Comparison of ENCODE assay signal across 2 cellular contexts in the genomic region with DNA sequence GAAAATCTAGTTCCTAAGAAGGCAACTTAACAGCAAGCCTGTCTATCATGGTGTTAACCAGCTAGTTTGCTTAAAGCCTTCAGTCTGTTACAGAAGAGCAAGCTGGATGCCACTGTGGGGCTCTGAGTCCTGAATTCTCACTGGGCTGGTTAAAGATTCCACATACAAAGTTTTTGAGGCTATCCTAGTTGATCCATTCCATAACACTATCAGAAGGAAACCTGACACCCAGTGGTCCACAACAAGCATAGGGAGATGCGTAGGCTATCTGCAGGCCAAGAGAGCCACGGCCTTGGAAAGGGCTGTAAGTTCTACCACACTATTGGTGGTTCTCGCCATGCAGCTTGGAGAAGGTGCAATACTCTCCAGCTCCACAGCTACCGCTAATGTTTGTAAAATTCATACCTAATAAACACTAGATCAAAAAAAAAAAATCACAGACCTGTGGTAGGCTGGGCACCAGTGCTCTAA.
TF ChIP-seq lines count a peak whose summit lies in the region.

No MANE protein-coding gene starts in this region.

TF ChIP-seq in HEK293T, 16 proteins besides CTCF, POLR2A, EP300 and RAD21:
- TF ChIP-seq PKNOX1 (IDR thresholded peaks at IDR 0.05) (peak; percentile 51), BHLHE40 (IDR thresholded peaks at IDR 0.05; ENCODE audit: borderline replicate concordance) (no peak)

TF ChIP-seq in WTC11, 78 proteins besides CTCF, POLR2A, EP300 and RAD21:
- TF ChIP-seq, protein P1, sequence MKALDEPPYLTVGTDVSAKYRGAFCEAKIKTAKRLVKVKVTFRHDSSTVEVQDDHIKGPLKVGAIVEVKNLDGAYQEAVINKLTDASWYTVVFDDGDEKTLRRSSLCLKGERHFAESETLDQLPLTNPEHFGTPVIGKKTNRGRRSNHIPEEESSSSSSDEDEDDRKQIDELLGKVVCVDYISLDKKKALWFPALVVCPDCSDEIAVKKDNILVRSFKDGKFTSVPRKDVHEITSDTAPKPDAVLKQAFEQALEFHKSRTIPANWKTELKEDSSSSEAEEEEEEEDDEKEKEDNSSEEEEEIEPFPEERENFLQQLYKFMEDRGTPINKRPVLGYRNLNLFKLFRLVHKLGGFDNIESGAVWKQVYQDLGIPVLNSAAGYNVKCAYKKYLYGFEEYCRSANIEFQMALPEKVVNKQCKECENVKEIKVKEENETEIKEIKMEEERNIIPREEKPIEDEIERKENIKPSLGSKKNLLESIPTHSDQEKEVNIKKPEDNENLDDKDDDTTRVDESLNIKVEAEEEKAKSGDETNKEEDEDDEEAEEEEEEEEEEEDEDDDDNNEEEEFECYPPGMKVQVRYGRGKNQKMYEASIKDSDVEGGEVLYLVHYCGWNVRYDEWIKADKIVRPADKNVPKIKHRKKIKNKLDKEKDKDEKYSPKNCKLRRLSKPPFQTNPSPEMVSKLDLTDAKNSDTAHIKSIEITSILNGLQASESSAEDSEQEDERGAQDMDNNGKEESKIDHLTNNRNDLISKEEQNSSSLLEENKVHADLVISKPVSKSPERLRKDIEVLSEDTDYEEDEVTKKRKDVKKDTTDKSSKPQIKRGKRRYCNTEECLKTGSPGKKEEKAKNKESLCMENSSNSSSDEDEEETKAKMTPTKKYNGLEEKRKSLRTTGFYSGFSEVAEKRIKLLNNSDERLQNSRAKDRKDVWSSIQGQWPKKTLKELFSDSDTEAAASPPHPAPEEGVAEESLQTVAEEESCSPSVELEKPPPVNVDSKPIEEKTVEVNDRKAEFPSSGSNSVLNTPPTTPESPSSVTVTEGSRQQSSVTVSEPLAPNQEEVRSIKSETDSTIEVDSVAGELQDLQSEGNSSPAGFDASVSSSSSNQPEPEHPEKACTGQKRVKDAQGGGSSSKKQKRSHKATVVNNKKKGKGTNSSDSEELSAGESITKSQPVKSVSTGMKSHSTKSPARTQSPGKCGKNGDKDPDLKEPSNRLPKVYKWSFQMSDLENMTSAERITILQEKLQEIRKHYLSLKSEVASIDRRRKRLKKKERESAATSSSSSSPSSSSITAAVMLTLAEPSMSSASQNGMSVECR (CRISPR knock-in tag; IDR thresholded peaks at IDR 0.05; ENCODE audit: borderline replicate concordance) = no peak
- TF ChIP-seq PREB (CRISPR knock-in tag; IDR thresholded peaks at IDR 0.05; ENCODE audit: borderline replicate concordance) (no peak), ZBTB21 (CRISPR knock-in tag; IDR thresholded peaks at IDR 0.05; ENCODE audit: borderline replicate concordance) (no peak)
